8 cellular contexts compared by ENCODE assay signal in genomic region chr10:110016037-110016436, GRCh38. TPM values are rescaled to one million over a fixed set of nuclear protein-coding genes. Genes with fewer than 3 reads are reported as not detected.
DNase-seq lines count a peak whose midpoint lies in the region; ATAC-seq and TF ChIP-seq lines count a peak whose summit lies in the region.

No MANE protein-coding gene starts in this region.

- H3K9me3 ChIP-seq in BE2C = no peaks in the 10 kb centered on the region
- H3K9me3 ChIP-seq in HEK293 (ENCODE audit: control insufficient read depth, insufficient read depth, low read depth, low read length) = no peaks in the 10 kb centered on the region
- H3K9me3 ChIP-seq in breast epithelium = no peaks in the 10 kb centered on the region
- no peaks in the 10 kb centered on the region for H3K9me3 ChIP-seq in lung (ENCODE audit: control insufficient read depth in 2 of 2, insufficient read depth in 1 of 2, low read length in 1 of 2)

- H3K36me3 ChIP-seq in BE2C (no peaks in the 10 kb centered on the region), HEK293 (ENCODE audit: control insufficient read depth in 2 of 2, insufficient read depth in 1 of 2, low read length in 2 of 2) (no peaks in the 10 kb centered on the region; a peak in 1 of 3 replicates), breast epithelium (no peaks in the 10 kb centered on the region), lung (ENCODE audit: control insufficient read depth in 2 of 2, insufficient read depth in 2 of 2, low read length in 2 of 2) (no peaks in the 10 kb centered on the region)

- intact Hi-C loops in breast epithelium (cut with DNase I; ENCODE audit: low total_unique reads) = no loop called here

- no peak overlapping the region for H3K4me3 ChIP-seq in BE2C (ENCODE audit: low read depth, low read length)
- H3K4me3 ChIP-seq in HEK293 (ENCODE audit: low read depth, low read length) = no peak overlapping the region
- H3K4me3 ChIP-seq in breast epithelium = no peak overlapping the region
- H3K4me3 ChIP-seq in lung = no peak overlapping the region

- CTCF ChIA-PET in HEK293 (lab: Yijun Ruan, JAX) = interaction anchor here (0.5 to 3.7 kb wide), 10 partner anchors 9 to 1423 kb away, joined by 3 to 20 read pairs (median 4); partner anchors contain the start of gene ADD3

- DNase-seq in BE2C (peak; percentile 6), breast epithelium (ENCODE audit: low spot score in 2 of 2) (no peak), lung (ENCODE audit: low spot score) (no peak), AG08396 (ENCODE audit: low spot score) (no peak)

- POLR2A ChIA-PET in HEK293 (lab: Yijun Ruan, JAX) = no interaction called here

- ATAC-seq in lung (ENCODE audit: insufficient read depth, low FRiP score) (no peak), HG02571 (IDR thresholded peaks at IDR 0.05; ENCODE audit: unreplicated experiment) (no peak), HG03354 (IDR thresholded peaks at IDR 0.05; ENCODE audit: poor library complexity, severe bottlenecking, unreplicated experiment) (no peak)
- no peak for ATAC-seq in activated CD4-positive, CD25-positive, alpha-beta regulatory T cell treated with anti-CD3 and anti-CD28 coated beads, Interleukin-2, amount 50 U/mL, for 24 hours

- H3K27ac ChIP-seq in HEK293 (ENCODE audit: extremely low read depth, low read depth, low read length) = no peak overlapping the region
- peak overlapping the region; percentile 10 for H3K27ac ChIP-seq in breast epithelium
- peak overlapping the region; percentile 31 to 33 for H3K27ac ChIP-seq in lung (ENCODE audit: low read depth in 1 of 2, low read length in 1 of 2)

- TF ChIP-seq POLR2A in breast epithelium (IDR thresholded peaks at IDR 0.05) = no peak

- TF ChIP-seq CTCF in BE2C (IDR thresholded peaks at IDR 0.05; ENCODE audit: low read depth, low read length) = peak; percentile 56
- peak; percentile 40; the same call in 1 of the 2 replicates for TF ChIP-seq CTCF in HEK293 (tag by site-specific recombination; IDR thresholded peaks at IDR 0.05)
- peak in 1 of 3 donors; percentile 34 for TF ChIP-seq CTCF in breast epithelium (IDR thresholded peaks at IDR 0.05)
- no peak for TF ChIP-seq CTCF in lung (IDR thresholded peaks at IDR 0.05; ENCODE audit: control extremely low read depth, extremely low read depth)

- H3K4me1 ChIP-seq in BE2C (peaks cover 14% of the 10 kb centered on the region), HEK293 (ENCODE audit: control insufficient read depth, insufficient read depth, low read length) (peaks cover 35% of the 10 kb centered on the region), breast epithelium (peaks cover 5 to 8% of the 10 kb centered on the region in 2 donors), lung (ENCODE audit: control insufficient read depth in 2 of 2, insufficient read depth in 2 of 2, low read length in 2 of 2) (peaks cover 0 to 34% of the 10 kb centered on the region in 2 donors)

- no peaks in the 10 kb centered on the region for H3K27me3 ChIP-seq in BE2C
- no peaks in the 10 kb centered on the region for H3K27me3 ChIP-seq in breast epithelium
- H3K27me3 ChIP-seq in lung (ENCODE audit: control insufficient read depth, insufficient read depth) = no peaks in the 10 kb centered on the region

TF ChIP-seq in HEK293, 187 proteins besides CTCF, POLR2A, EP300 and RAD21:
- TF ChIP-seq, protein P1, sequence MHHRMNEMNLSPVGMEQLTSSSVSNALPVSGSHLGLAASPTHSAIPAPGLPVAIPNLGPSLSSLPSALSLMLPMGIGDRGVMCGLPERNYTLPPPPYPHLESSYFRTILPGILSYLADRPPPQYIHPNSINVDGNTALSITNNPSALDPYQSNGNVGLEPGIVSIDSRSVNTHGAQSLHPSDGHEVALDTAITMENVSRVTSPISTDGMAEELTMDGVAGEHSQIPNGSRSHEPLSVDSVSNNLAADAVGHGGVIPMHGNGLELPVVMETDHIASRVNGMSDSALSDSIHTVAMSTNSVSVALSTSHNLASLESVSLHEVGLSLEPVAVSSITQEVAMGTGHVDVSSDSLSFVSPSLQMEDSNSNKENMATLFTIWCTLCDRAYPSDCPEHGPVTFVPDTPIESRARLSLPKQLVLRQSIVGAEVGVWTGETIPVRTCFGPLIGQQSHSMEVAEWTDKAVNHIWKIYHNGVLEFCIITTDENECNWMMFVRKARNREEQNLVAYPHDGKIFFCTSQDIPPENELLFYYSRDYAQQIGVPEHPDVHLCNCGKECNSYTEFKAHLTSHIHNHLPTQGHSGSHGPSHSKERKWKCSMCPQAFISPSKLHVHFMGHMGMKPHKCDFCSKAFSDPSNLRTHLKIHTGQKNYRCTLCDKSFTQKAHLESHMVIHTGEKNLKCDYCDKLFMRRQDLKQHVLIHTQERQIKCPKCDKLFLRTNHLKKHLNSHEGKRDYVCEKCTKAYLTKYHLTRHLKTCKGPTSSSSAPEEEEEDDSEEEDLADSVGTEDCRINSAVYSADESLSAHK (tag by site-specific recombination; IDR thresholded peaks at IDR 0.05) = no peak
- TF ChIP-seq ZNF747 (tag by site-specific recombination; IDR thresholded peaks at IDR 0.05) (no peak), HIC1 (tag by site-specific recombination; IDR thresholded peaks at IDR 0.05) (no peak), ZBTB7A (tag by site-specific recombination; IDR thresholded peaks at IDR 0.05; ENCODE audit: low read depth) (no peak), SP3 (tag by site-specific recombination; IDR thresholded peaks at IDR 0.05) (no peak), SCRT2 (tag by site-specific recombination; IDR thresholded peaks at IDR 0.05) (peak; percentile 35; the same call in 1 of the 2 replicates), FEZF1 (tag by site-specific recombination; IDR thresholded peaks at IDR 0.05) (no peak), ZNF654 (tag by site-specific recombination; IDR thresholded peaks at IDR 0.05; ENCODE audit: low read depth) (peak; percentile 42), ZBTB21 (tag by site-specific recombination; IDR thresholded peaks at IDR 0.05) (0 out of 2 replicates have a peak, but pooled peaks have one; percentile 10), GLI2 (tag by site-specific recombination; IDR thresholded peaks at IDR 0.05; ENCODE audit: borderline replicate concordance, low read depth) (no peak), ZNF426 (tag by site-specific recombination; IDR thresholded peaks at IDR 0.05) (no peak)
- TF ChIP-seq, protein P2, sequence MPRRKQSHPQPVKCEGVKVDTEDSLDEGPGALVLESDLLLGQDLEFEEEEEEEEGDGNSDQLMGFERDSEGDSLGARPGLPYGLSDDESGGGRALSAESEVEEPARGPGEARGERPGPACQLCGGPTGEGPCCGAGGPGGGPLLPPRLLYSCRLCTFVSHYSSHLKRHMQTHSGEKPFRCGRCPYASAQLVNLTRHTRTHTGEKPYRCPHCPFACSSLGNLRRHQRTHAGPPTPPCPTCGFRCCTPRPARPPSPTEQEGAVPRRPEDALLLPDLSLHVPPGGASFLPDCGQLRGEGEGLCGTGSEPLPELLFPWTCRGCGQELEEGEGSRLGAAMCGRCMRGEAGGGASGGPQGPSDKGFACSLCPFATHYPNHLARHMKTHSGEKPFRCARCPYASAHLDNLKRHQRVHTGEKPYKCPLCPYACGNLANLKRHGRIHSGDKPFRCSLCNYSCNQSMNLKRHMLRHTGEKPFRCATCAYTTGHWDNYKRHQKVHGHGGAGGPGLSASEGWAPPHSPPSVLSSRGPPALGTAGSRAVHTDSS (tag by site-specific recombination; IDR thresholded peaks at IDR 0.05) = no peak

RNA-seq across cellular contexts. Expression of gene ADD3, which starts 8.3 kb away (rescaled TPM):
- 26.0 TPM for polyA plus RNA-seq in BE2C (2012; ENCODE audit: insufficient read depth, insufficient read length, low read depth)
- total RNA-seq in breast epithelium (100 to 1,000 TPM; 208 to 458 (median 347) TPM), lung (100 to 1,000 TPM in 1 of 2 donors, 10 to 100 TPM in 1; 56.2 to 289 TPM)
- 10 to 100 TPM; 22.0 to 55.9 TPM for polyA plus RNA-seq in lung
